ENCODE assay signal across 8 cellular contexts in genomic region chr6:46491201-46491788, GRCh38. TPM values are rescaled to one million over a fixed set of nuclear protein-coding genes. Genes with fewer than 3 reads are reported as not detected.
DNase-seq lines count a peak whose midpoint lies in the region; ATAC-seq and TF ChIP-seq lines count a peak whose summit lies in the region.

Gene RCAN2 (minus strand): TSS chr6:46491449.

- BruUV-seq in mammary epithelial cell (replicated peaks; lab: Mats Ljungman, UMichigan), result no TSS peak

- no peaks in the 10 kb centered on the region for H3K79me2 ChIP-seq in mammary epithelial cell (ENCODE audit: insufficient read depth, low read length)

- H3K4me1 ChIP-seq in SJCRH30 (no peaks in the 10 kb centered on the region), mammary epithelial cell (ENCODE audit: insufficient read depth, low read length) (peaks cover 17% of the 10 kb centered on the region), iPS-20b (ENCODE audit: insufficient read depth, low read length) (peaks cover 16% of the 10 kb centered on the region)

- in situ Hi-C loops in mammary epithelial cell (cut with MboI; ENCODE audit: low sequenced_read_pairs in 2 of 2), result no loop called here

- H3K9ac ChIP-seq in mammary epithelial cell (ENCODE audit: insufficient read depth, low read length) (no peak within 1 kb of the TSS), iPS-20b (ENCODE audit: low read depth, low read length) (peak within 1 kb of the TSS; percentile 63)

- ATAC-seq in HG03354 (IDR thresholded peaks at IDR 0.05; ENCODE audit: poor library complexity, severe bottlenecking, unreplicated experiment) (peak; percentile 76), sciatic nerve (peak; percentile 92)

- peak within 1 kb of the TSS; percentile 93 for H3K4me2 ChIP-seq in mammary epithelial cell (ENCODE audit: insufficient read depth, low read depth, low read length)

- H3K4me3 ChIP-seq in SJCRH30 (peak within 1 kb of the TSS; percentile 50), mammary epithelial cell (replicated peaks in 1 of 3; ENCODE audit: insufficient read depth in 1 of 3, low read depth in 2 of 3, low read length in 3 of 3) (peak within 1 kb of the TSS; percentile 37 to 61 (median 43)), iPS-20b (ENCODE audit: low read length) (peak within 1 kb of the TSS; percentile 86)

- intact Hi-C loops in mammary epithelial cell (cut with micrococcal nuclease) (loop anchor here (1.0 to 5.0 kb wide), 2 partner anchors 72 to 136 kb away; no protein-coding TSS in a partner anchor), sciatic nerve (cut with DNase I) (no loop called here)

- peak within 1 kb of the TSS; percentile 59 for H3K27ac ChIP-seq in 22Rv1
- no peak within 1 kb of the TSS for H3K27ac ChIP-seq in SJCRH30
- no peak within 1 kb of the TSS for H3K27ac ChIP-seq in mammary epithelial cell (ENCODE audit: insufficient read depth, low read depth, low read length)
- no peak within 1 kb of the TSS for H3K27ac ChIP-seq in iPS-20b (ENCODE audit: low read length)

- CTCF ChIA-PET in mammary epithelial cell (lab: Charles Lee; ENCODE audit: low non-redundant PET), result interaction anchor here (0.6 kb wide), 1 partner anchor 71 kb away, joined by 6 read pairs; no protein-coding TSS in a partner anchor

- no peaks in the 10 kb centered on the region for H3K9me3 ChIP-seq in SJCRH30 (replicated peaks)
- H3K9me3 ChIP-seq in mammary epithelial cell (replicated peaks; ENCODE audit: insufficient read depth, low read length), result no peaks in the 10 kb centered on the region
- no peaks in the 10 kb centered on the region for H3K9me3 ChIP-seq in iPS-20b (ENCODE audit: insufficient read depth, low read depth, low read length)

- TF ChIP-seq CTCF in 22Rv1 (IDR thresholded peaks at IDR 0.05), result no peak
- no peak for TF ChIP-seq CTCF in GM10266 (IDR thresholded peaks at IDR 0.05; ENCODE audit: control insufficient read depth, insufficient read depth, low read depth, missing control alignments)
- TF ChIP-seq CTCF in mammary epithelial cell (conservative IDR thresholded peaks at IDR 0.05 in 1 of 2, IDR thresholded peaks at IDR 0.05 in 1 of 2; ENCODE audit: extremely low read depth in 1 of 2, insufficient read depth in 1 of 2, low read depth in 1 of 2, low read length in 2 of 2), result no peak

- H3K27me3 ChIP-seq in SJCRH30, result no peaks in the 10 kb centered on the region
- peaks cover 26% of the 10 kb centered on the region for H3K27me3 ChIP-seq in mammary epithelial cell (ENCODE audit: insufficient read depth, low read length)
- peaks cover 45% of the 10 kb centered on the region for H3K27me3 ChIP-seq in iPS-20b (ENCODE audit: insufficient read depth, low read length)

- WGBS in mammary epithelial cell (ENCODE audit: low coverage, missing lambda C conversion rate), result 2% methylated on average over 6 of the region's 60 CpGs

- H3K36me3 ChIP-seq in SJCRH30, result no peaks in the 10 kb centered on the region
- no peaks in the 10 kb centered on the region for H3K36me3 ChIP-seq in mammary epithelial cell (ENCODE audit: insufficient read depth, low read length)
- no peaks in the 10 kb centered on the region for H3K36me3 ChIP-seq in iPS-20b (ENCODE audit: insufficient read depth, low read depth, low read length)

- no peaks in the 10 kb centered on the region for H4K20me1 ChIP-seq in mammary epithelial cell (ENCODE audit: insufficient read depth, low read length)

- peak within 1 kb of the TSS; percentile 85 for H2AFZ ChIP-seq in mammary epithelial cell (ENCODE audit: low read depth, low read length)

- DNase-seq in GM10266 (ENCODE audit: extremely low spot score) (peak; percentile 67), SJCRH30 (peak; percentile 11 to 32), mammary epithelial cell (peak; percentile 42), sciatic nerve (ENCODE audit: low spot score) (peak; percentile 70), GOT3 (lab: John Stamatoyannopoulos, UW) (no peak)

- dilution Hi-C loops in mammary epithelial cell (cut with HindIII; ENCODE audit: low sequenced_read_pairs), result no loop called here

RNA-seq across cellular contexts. Expression of gene RCAN2, which starts in this region (rescaled TPM):
- 0.20 and 0.43 TPM in 2 replicates for total RNA-seq in SJCRH30 (2014; rRNA removed; shearing (Covaris generic))
- total RNA-seq in mammary epithelial cell, result 1 to 10 TPM in 1 of 2 donors, not detected in 1; 2.7 TPM
- not detected for polyA plus RNA-seq in mammary epithelial cell
- not detected for polyA minus RNA-seq in mammary epithelial cell
- 14.8 TPM for total RNA-seq in sciatic nerve

Comparison
In these comparisons a context has a peak if more than half of its experiments do, and no peak if none do; other contexts are left out.
1. Peak in DNase-seq and H3K4me3 ChIP-seq in SJCRH30; RNA of the gene not detected or under 1 TPM.